In the genomic region with DNA sequence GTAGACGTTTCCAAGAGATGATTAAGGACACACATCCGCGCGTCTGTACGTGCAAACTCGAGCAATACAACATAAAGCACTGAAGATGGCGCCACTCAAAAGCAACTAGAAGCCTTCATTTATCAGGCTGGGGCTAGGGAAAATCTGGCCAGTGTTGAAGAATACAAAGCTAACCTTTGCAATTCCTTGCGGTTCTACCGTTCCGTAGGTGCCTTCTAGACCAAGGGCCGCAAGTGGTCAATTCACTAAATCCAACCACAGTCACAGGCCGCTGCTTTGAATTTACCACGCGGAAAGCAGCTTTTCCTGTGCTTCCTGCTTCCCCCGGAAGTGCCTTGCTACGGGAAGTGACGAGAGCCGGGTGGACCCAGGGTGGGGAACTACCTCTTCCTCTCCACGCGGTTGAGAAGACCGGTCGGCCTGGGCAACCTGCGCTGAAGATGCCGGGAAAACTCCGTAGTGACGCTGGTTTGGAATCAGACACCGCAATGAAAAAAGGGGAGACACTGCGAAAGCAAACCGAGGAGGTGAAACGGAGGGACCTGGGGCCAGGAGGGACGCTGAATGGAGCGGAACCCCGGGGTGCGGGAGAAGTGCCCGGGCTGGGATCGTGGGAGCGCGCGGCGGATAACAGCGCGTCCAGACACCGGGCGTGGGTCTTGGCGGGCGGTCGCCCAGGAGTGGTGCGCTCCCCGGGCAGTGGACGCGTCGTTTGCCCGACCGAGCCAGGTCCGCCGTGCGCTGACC, we compare ENCODE assay signal across 8 cellular contexts. TPM values are rescaled to one million over a fixed set of nuclear protein-coding genes. Genes with fewer than 3 reads are reported as not detected.
DNase-seq lines count a peak whose midpoint lies in the region; ATAC-seq and TF ChIP-seq lines count a peak whose summit lies in the region.

A gene (plus strand): TSS at position 385 of the 747 bp plus-strand sequence. CDS start 56 bp downstream, at position 441.

- H3K9me3 Mint-ChIP-seq in Calu3 (ENCODE audit: low read depth, unreplicated experiment) (no peaks in the 10 kb centered on the region), endodermal cell (no peaks in the 10 kb centered on the region)
- H3K9me3 Mint-ChIP-seq in activated CD8-positive, alpha-beta memory T cell treated with anti-CD3 and anti-CD28 coated beads, Interleukin-2, amount 10 ng/mL, durations not matched to agents 7 days and 5 days (ENCODE audit: low read depth), result no peaks in the 10 kb centered on the region

- H3K36me3 ChIP-seq in endodermal cell (ENCODE audit: control insufficient read depth, insufficient read depth, low read length) (peaks cover 19% of the 10 kb centered on the region), mesodermal cell (ENCODE audit: control insufficient read depth, insufficient read depth, low read length) (peaks cover 40% of the 10 kb centered on the region)

- peak within 1 kb of the TSS; percentile 100 for H3K27ac Mint-ChIP-seq in Calu3 (ENCODE audit: unreplicated experiment)
- H3K27ac Mint-ChIP-seq in activated CD8-positive, alpha-beta memory T cell treated with anti-CD3 and anti-CD28 coated beads, Interleukin-2, amount 10 ng/mL, durations not matched to agents 7 days and 5 days, result peak within 1 kb of the TSS; percentile 98
- peak within 1 kb of the TSS; percentile 98 for H3K27ac Mint-ChIP-seq in endodermal cell

- peak; percentile 80 for TF ChIP-seq CTCF in Calu3 (IDR thresholded peaks at IDR 0.05; ENCODE audit: unreplicated experiment)
- TF ChIP-seq CTCF in endodermal cell (conservative IDR thresholded peaks at IDR 0.05), result peak; percentile 73

- H3K4me1 ChIP-seq in endodermal cell (ENCODE audit: control insufficient read depth, insufficient read depth, low read length), result no peaks in the 10 kb centered on the region
- peaks cover 3% of the 10 kb centered on the region for H3K4me1 ChIP-seq in mesodermal cell (ENCODE audit: control insufficient read depth, insufficient read depth, low read length, poor library complexity, severe bottlenecking)

- 0% methylated on average over 32 to 57 of the region's 57 CpGs for WGBS in endodermal cell (ENCODE audit: insufficient coverage in 1 of 2, insufficient read length in 1 of 2), 2 experiments
- 0 to 1% methylated on average over 53 to 57 of the region's 57 CpGs for WGBS in mesodermal cell (ENCODE audit: insufficient coverage in 2 of 2), 2 experiments

- BruUV-seq in Calu3 (replicated peaks; lab: Mats Ljungman, UMichigan), result no TSS peak

- H3K27me3 ChIP-seq in endodermal cell (ENCODE audit: control insufficient read depth, insufficient read depth, low read length, poor library complexity, severe bottlenecking), result no peaks in the 10 kb centered on the region

- H3K9me3 ChIP-seq in endodermal cell (ENCODE audit: control insufficient read depth, low read length) (no peaks in the 10 kb centered on the region), mesodermal cell (ENCODE audit: control insufficient read depth, low read length) (no peaks in the 10 kb centered on the region)

- CTCF ChIA-PET in Calu3 (lab: Charles Lee), result interaction anchor here (0.7 to 1.6 kb wide), 5 partner anchors 19 to 256 kb away, joined by 3 to 4 read pairs (median 3); a partner anchor contains a TSS
- CTCF ChIA-PET in activated CD8-positive, alpha-beta memory T cell treated with anti-CD3 and anti-CD28 coated beads, Interleukin-2, amount 10 ng/mL, durations not matched to agents 7 days and 5 days (lab: Charles Lee), result interaction anchor here (0.6 to 3.2 kb wide), 20 partner anchors 9 to 458 kb away, joined by 3 to 26 read pairs (median 4); a partner anchor contains a TSS

- H3K4me3 Mint-ChIP-seq in Calu3 (ENCODE audit: low read depth, unreplicated experiment) (peak within 1 kb of the TSS; percentile 99), endodermal cell (peak within 1 kb of the TSS; percentile 96)
- H3K4me3 Mint-ChIP-seq in activated CD8-positive, alpha-beta memory T cell treated with anti-CD3 and anti-CD28 coated beads, Interleukin-2, amount 10 ng/mL, durations not matched to agents 7 days and 5 days, result peak within 1 kb of the TSS; percentile 93

- H3K9ac ChIP-seq in endodermal cell (ENCODE audit: extremely low read depth, low read length, poor library complexity, severe bottlenecking), result peak within 1 kb of the TSS; percentile 94

- H3K4me1 Mint-ChIP-seq in Calu3 (ENCODE audit: low read depth, unreplicated experiment) (peaks cover 20% of the 10 kb centered on the region), endodermal cell (peaks cover 6% of the 10 kb centered on the region)
- peaks cover 31% of the 10 kb centered on the region for H3K4me1 Mint-ChIP-seq in activated CD8-positive, alpha-beta memory T cell treated with anti-CD3 and anti-CD28 coated beads, Interleukin-2, amount 10 ng/mL, durations not matched to agents 7 days and 5 days

- DNase-seq in Calu3 (peak; percentile 91), HUDEP-2 (lab: John Stamatoyannopoulos, UW; ENCODE audit: unreplicated experiment in 76 of 76) (peak; percentile 31 to 91 (median 82)), NOMO-1 treated with dmso at 0.1 percent for 144 hours (lab: John Stamatoyannopoulos, UW; ENCODE audit: unreplicated experiment) (peak; percentile 84), endodermal cell (peak; percentile 93)
- DNase-seq in activated CD8-positive, alpha-beta memory T cell treated with anti-CD3 and anti-CD28 coated beads, Interleukin-2, amount 10 ng/mL, durations not matched to agents 7 days and 5 days, result peak; percentile 95
- DNase-seq in stimulated activated CD8-positive, alpha-beta memory T cell treated with anti-CD3 and anti-CD28 coated beads, Interleukin-15, amount 100 ng/mL, for 4 hours (ENCODE audit: low read depth in 2 of 2), result peak; percentile 76 to 88

- peak; percentile 74 for ATAC-seq in GM21381 (IDR thresholded peaks at IDR 0.05; ENCODE audit: unreplicated experiment)
- ATAC-seq in activated CD8-positive, alpha-beta memory T cell treated with anti-CD3 and anti-CD28 coated beads, Interleukin-2, amount 10 ng/mL, durations not matched to agents 7 days and 5 days, result peak; percentile 84

- H3K27ac ChIP-seq in endodermal cell (ENCODE audit: low read depth, low read length), result peak within 1 kb of the TSS; percentile 36
- peak within 1 kb of the TSS; percentile 89 for H3K27ac ChIP-seq in mesodermal cell (ENCODE audit: low read depth, low read length, severe bottlenecking)

- H3K27me3 Mint-ChIP-seq in Calu3 (ENCODE audit: unreplicated experiment) (no peaks in the 10 kb centered on the region), endodermal cell (ENCODE audit: insufficient read depth) (no peaks in the 10 kb centered on the region)
- H3K27me3 Mint-ChIP-seq in activated CD8-positive, alpha-beta memory T cell treated with anti-CD3 and anti-CD28 coated beads, Interleukin-2, amount 10 ng/mL, durations not matched to agents 7 days and 5 days, result no peaks in the 10 kb centered on the region

- intact Hi-C loops in Calu3 (cut with micrococcal nuclease; ENCODE audit: unreplicated experiment), result no loop called here

- H3K4me3 ChIP-seq in endodermal cell (ENCODE audit: low read length) (peak within 1 kb of the TSS; percentile 91), mesodermal cell (ENCODE audit: extremely low read depth, insufficient read depth, low read length, poor library complexity, severe bottlenecking) (peak within 1 kb of the TSS; percentile 96)

- H3K36me3 Mint-ChIP-seq in Calu3 (ENCODE audit: insufficient read depth, unreplicated experiment), result peaks cover 57% of the 10 kb centered on the region
- peaks cover 34% of the 10 kb centered on the region for H3K36me3 Mint-ChIP-seq in activated CD8-positive, alpha-beta memory T cell treated with anti-CD3 and anti-CD28 coated beads, Interleukin-2, amount 10 ng/mL, durations not matched to agents 7 days and 5 days
- peaks cover 32% of the 10 kb centered on the region for H3K36me3 Mint-ChIP-seq in endodermal cell (ENCODE audit: low read depth)

RNA-seq across cellular contexts. Expression of the gene that starts here (rescaled TPM):
- 135 and 144 TPM in 2 replicates for total RNA-seq in Calu3 (2022)
- total RNA-seq in activated CD8-positive, alpha-beta memory T cell treated with anti-CD3 and anti-CD28 coated beads, Interleukin-2, amount 10 ng/mL, durations not matched to agents 7 days and 5 days, result 100 to 1,000 TPM in 1 of 2 experiments, 10 to 100 TPM in 1; 80.4 to 143 TPM
- 10 to 100 TPM; 64.7 to 78.7 TPM for total RNA-seq in endodermal cell
- polyA plus RNA-seq in endodermal cell (2013, experiment 1 of 2), result 55.3 TPM
- polyA plus RNA-seq in endodermal cell (2013, experiment 2 of 2), result 47.0 TPM
- polyA plus RNA-seq in mesodermal cell (2013, experiment 1 of 2), result 58.8 TPM
- 64.4 TPM for polyA plus RNA-seq in mesodermal cell (2013, experiment 2 of 2)

Comparison
In these comparisons a context has a peak if more than half of its experiments do, and no peak if none do; other contexts are left out.
1. Peak in every context shown above with its lines: DNase-seq, ATAC-seq, H3K4me3 ChIP-seq and H3K27ac ChIP-seq.